In the genomic region with DNA sequence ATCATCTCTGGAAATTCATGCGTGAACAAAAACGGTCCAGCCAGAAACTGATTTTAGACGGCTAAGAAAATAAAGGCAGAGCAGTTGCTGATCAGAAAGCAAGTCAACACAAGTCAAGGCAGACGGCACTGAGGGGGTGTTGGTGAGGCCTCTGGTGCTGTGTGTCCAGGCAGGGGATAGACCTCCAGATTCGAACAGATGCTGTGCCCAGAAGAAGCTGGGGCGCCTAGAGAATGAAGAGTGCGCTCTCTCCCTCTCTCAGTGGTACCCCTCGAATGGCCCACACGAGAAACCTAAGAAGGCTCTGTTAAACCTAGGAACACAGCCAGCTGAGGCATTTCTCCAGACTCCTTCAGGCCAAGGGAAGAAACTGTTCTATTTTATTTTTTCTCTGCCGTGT, we compare ENCODE assay signal across 1 cellular context.
TF ChIP-seq lines count a peak whose summit lies in the region.

No MANE protein-coding gene starts in this region.

TF ChIP-seq in GM23338, 12 proteins besides CTCF, POLR2A, EP300 and RAD21:
- TF ChIP-seq, protein P1, sequence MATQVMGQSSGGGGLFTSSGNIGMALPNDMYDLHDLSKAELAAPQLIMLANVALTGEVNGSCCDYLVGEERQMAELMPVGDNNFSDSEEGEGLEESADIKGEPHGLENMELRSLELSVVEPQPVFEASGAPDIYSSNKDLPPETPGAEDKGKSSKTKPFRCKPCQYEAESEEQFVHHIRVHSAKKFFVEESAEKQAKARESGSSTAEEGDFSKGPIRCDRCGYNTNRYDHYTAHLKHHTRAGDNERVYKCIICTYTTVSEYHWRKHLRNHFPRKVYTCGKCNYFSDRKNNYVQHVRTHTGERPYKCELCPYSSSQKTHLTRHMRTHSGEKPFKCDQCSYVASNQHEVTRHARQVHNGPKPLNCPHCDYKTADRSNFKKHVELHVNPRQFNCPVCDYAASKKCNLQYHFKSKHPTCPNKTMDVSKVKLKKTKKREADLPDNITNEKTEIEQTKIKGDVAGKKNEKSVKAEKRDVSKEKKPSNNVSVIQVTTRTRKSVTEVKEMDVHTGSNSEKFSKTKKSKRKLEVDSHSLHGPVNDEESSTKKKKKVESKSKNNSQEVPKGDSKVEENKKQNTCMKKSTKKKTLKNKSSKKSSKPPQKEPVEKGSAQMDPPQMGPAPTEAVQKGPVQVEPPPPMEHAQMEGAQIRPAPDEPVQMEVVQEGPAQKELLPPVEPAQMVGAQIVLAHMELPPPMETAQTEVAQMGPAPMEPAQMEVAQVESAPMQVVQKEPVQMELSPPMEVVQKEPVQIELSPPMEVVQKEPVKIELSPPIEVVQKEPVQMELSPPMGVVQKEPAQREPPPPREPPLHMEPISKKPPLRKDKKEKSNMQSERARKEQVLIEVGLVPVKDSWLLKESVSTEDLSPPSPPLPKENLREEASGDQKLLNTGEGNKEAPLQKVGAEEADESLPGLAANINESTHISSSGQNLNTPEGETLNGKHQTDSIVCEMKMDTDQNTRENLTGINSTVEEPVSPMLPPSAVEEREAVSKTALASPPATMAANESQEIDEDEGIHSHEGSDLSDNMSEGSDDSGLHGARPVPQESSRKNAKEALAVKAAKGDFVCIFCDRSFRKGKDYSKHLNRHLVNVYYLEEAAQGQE (IDR thresholded peaks at IDR 0.05; ENCODE audit: unreplicated experiment), result no peak
- TF ChIP-seq STAT1 (IDR thresholded peaks at IDR 0.05; ENCODE audit: unreplicated experiment) (no peak), JUNB (IDR thresholded peaks at IDR 0.05; ENCODE audit: unreplicated experiment) (no peak), ZNF114 (CRISPR knock-in tag; IDR thresholded peaks at IDR 0.05) (no peak), EZH2phosphoT487 (IDR thresholded peaks at IDR 0.05; ENCODE audit: unreplicated experiment) (no peak), EZH2 (IDR thresholded peaks at IDR 0.05; ENCODE audit: low read depth, unreplicated experiment) (no peak), ZNF331 (CRISPR knock-in tag; IDR thresholded peaks at IDR 0.05; ENCODE audit: low read depth) (no peak), NANOG (IDR thresholded peaks at IDR 0.05; ENCODE audit: borderline replicate concordance) (no peak), CREB1 (CRISPR knock-in tag; IDR thresholded peaks at IDR 0.05; ENCODE audit: low read depth) (no peak), POLR2AphosphoS5 (IDR thresholded peaks at IDR 0.05; ENCODE audit: low read depth) (no peak)
- TF ChIP-seq, protein P2, sequence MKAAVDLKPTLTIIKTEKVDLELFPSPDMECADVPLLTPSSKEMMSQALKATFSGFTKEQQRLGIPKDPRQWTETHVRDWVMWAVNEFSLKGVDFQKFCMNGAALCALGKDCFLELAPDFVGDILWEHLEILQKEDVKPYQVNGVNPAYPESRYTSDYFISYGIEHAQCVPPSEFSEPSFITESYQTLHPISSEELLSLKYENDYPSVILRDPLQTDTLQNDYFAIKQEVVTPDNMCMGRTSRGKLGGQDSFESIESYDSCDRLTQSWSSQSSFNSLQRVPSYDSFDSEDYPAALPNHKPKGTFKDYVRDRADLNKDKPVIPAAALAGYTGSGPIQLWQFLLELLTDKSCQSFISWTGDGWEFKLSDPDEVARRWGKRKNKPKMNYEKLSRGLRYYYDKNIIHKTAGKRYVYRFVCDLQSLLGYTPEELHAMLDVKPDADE (IDR thresholded peaks at IDR 0.05), result no peak
- TF ChIP-seq, protein P3, sequence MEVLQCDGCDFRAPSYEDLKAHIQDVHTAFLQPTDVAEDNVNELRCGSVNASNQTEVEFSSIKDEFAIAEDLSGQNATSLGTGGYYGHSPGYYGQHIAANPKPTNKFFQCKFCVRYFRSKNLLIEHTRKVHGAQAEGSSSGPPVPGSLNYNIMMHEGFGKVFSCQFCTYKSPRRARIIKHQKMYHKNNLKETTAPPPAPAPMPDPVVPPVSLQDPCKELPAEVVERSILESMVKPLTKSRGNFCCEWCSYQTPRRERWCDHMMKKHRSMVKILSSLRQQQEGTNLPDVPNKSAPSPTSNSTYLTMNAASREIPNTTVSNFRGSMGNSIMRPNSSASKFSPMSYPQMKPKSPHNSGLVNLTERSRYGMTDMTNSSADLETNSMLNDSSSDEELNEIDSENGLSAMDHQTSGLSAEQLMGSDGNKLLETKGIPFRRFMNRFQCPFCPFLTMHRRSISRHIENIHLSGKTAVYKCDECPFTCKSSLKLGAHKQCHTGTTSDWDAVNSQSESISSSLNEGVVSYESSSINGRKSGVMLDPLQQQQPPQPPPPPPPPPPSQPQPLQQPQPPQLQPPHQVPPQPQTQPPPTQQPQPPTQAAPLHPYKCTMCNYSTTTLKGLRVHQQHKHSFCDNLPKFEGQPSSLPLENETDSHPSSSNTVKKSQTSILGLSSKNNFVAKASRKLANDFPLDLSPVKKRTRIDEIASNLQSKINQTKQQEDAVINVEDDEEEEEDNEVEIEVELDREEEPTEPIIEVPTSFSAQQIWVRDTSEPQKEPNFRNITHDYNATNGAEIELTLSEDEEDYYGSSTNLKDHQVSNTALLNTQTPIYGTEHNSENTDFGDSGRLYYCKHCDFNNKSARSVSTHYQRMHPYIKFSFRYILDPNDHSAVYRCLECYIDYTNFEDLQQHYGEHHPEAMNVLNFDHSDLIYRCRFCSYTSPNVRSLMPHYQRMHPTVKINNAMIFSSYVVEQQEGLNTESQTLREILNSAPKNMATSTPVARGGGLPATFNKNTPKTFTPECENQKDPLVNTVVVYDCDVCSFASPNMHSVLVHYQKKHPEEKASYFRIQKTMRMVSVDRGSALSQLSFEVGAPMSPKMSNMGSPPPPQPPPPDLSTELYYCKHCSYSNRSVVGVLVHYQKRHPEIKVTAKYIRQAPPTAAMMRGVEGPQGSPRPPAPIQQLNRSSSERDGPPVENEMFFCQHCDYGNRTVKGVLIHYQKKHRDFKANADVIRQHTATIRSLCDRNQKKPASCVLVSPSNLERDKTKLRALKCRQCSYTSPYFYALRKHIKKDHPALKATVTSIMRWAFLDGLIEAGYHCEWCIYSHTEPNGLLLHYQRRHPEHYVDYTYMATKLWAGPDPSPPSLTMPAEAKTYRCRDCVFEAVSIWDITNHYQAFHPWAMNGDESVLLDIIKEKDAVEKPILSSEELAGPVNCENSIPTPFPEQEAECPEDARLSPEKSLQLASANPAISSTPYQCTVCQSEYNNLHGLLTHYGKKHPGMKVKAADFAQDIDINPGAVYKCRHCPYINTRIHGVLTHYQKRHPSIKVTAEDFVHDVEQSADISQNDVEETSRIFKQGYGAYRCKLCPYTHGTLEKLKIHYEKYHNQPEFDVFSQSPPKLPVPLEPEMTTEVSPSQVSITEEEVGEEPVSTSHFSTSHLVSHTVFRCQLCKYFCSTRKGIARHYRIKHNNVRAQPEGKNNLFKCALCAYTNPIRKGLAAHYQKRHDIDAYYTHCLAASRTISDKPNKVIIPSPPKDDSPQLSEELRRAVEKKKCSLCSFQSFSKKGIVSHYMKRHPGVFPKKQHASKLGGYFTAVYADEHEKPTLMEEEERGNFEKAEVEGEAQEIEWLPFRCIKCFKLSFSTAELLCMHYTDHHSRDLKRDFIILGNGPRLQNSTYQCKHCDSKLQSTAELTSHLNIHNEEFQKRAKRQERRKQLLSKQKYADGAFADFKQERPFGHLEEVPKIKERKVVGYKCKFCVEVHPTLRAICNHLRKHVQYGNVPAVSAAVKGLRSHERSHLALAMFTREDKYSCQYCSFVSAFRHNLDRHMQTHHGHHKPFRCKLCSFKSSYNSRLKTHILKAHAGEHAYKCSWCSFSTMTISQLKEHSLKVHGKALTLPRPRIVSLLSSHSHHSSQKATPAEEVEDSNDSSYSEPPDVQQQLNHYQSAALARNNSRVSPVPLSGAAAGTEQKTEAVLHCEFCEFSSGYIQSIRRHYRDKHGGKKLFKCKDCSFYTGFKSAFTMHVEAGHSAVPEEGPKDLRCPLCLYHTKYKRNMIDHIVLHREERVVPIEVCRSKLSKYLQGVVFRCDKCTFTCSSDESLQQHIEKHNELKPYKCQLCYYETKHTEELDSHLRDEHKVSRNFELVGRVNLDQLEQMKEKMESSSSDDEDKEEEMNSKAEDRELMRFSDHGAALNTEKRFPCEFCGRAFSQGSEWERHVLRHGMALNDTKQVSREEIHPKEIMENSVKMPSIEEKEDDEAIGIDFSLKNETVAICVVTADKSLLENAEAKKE (CRISPR knock-in tag; IDR thresholded peaks at IDR 0.05), result no peak
